Comparison of ENCODE assay signal across 8 cellular contexts in genomic region chr12:119115296-119115905, GRCh38.
DNase-seq lines count a peak whose midpoint lies in the region; ATAC-seq and TF ChIP-seq lines count a peak whose summit lies in the region.
"Had no signal": no experiment of that assay in that cellular context is flagged by ENCODE, and none has a peak within 500 bp of the region (broad histone marks: within the 10 kb centered on the region; RNA-seq: fewer than 3 reads in every experiment).

No MANE protein-coding gene starts in this region.

- in situ Hi-C loops in T47D (cut with HindIII; ENCODE audit: low pct_unique_long_range_greater_than_20kb, low sequenced_read_pairs) = no loop called here

- DNase-seq in DMS 273 (lab: John Stamatoyannopoulos, UW; ENCODE audit: unreplicated experiment) (peak; percentile 72), GM23338 (ENCODE audit: low spot score) (peak; percentile 84), NCI-H748 (lab: John Stamatoyannopoulos, UW; ENCODE audit: unreplicated experiment) (peak; percentile 69), T47D (ENCODE audit: low read depth in 1 of 2, low spot score in 1 of 2) (peak; percentile 67 to 76), kidney epithelial cell (ENCODE audit: low read depth) (no peak), type B pancreatic cell (ENCODE audit: extremely low spot score, unreplicated experiment) (no peak)

- no peak overlapping the region for H3K27ac Mint-ChIP-seq in GM23338
- H3K27ac Mint-ChIP-seq in type B pancreatic cell = no peak overlapping the region

- H3K4me3 Mint-ChIP-seq in GM23338 (no peak overlapping the region), type B pancreatic cell (no peak overlapping the region)

- H3K27ac ChIP-seq in GM23338 (ENCODE audit: low read depth) = no peak overlapping the region
- H3K27ac ChIP-seq: skin epidermis had no signal

- no peaks in the 10 kb centered on the region for H4K20me1 ChIP-seq in GM23338 (replicated peaks; ENCODE audit: insufficient read depth)

- H3K9me3 Mint-ChIP-seq in GM23338 = peaks cover 12% of the 10 kb centered on the region
- H3K9me3 Mint-ChIP-seq in type B pancreatic cell = peaks cover 5% of the 10 kb centered on the region

- peaks cover 17% of the 10 kb centered on the region for H3K36me3 Mint-ChIP-seq in GM23338 (ENCODE audit: low read depth)
- H3K36me3 Mint-ChIP-seq in type B pancreatic cell = peaks cover 4% of the 10 kb centered on the region

- H3K27me3 Mint-ChIP-seq in GM23338 (ENCODE audit: insufficient read depth, low read depth, poor library complexity) (peaks cover 6% of the 10 kb centered on the region), type B pancreatic cell (peaks cover 8% of the 10 kb centered on the region)

- H3K4me3 ChIP-seq in GM23338 (no peak overlapping the region), kidney epithelial cell (ENCODE audit: low read depth, low read length) (no peak overlapping the region)
- H3K4me3 ChIP-seq: skin epidermis had no signal

- H3F3A ChIP-seq in GM23338 (replicated peaks; ENCODE audit: low read depth) = no peaks in the 10 kb centered on the region

- peak; percentile 85 to 89 for TF ChIP-seq CTCF in GM23338 (conservative IDR thresholded peaks at IDR 0.05; ENCODE audit: low read depth in 2 of 2)
- TF ChIP-seq CTCF in kidney epithelial cell (IDR thresholded peaks at IDR 0.05; ENCODE audit: insufficient read depth, low read length, poor library complexity, severe bottlenecking) = peak; percentile 81
- TF ChIP-seq CTCF in type B pancreatic cell (conservative IDR thresholded peaks at IDR 0.05) = peak; percentile 95

- ATAC-seq in GM23338 = peak; percentile 88
- no peak for ATAC-seq in HG03139 (IDR thresholded peaks at IDR 0.05; ENCODE audit: unreplicated experiment)

- H2AFZ ChIP-seq in GM23338 = no peak overlapping the region

- no peaks in the 10 kb centered on the region for H3K36me3 ChIP-seq in GM23338 (ENCODE audit: insufficient read depth)
- H3K36me3 ChIP-seq in kidney epithelial cell (ENCODE audit: control insufficient read depth, insufficient read depth, low read length) = no peaks in the 10 kb centered on the region

- H3K9me2 ChIP-seq in GM23338 (ENCODE audit: insufficient read depth) = no peaks in the 10 kb centered on the region

- H3K4me1 Mint-ChIP-seq in GM23338 (peaks cover 16% of the 10 kb centered on the region), type B pancreatic cell (ENCODE audit: unreplicated experiment) (no peaks in the 10 kb centered on the region)

- no peaks in the 10 kb centered on the region for H3K79me2 ChIP-seq in GM23338 (replicated peaks; ENCODE audit: insufficient read depth)

- no peak overlapping the region for H3K4me2 ChIP-seq in GM23338

- no peaks in the 10 kb centered on the region for H3K4me1 ChIP-seq in GM23338 (ENCODE audit: insufficient read depth)

- H3K27me3 ChIP-seq in GM23338 (ENCODE audit: insufficient read depth) (no peaks in the 10 kb centered on the region), kidney epithelial cell (ENCODE audit: control insufficient read depth, insufficient read depth, low read length) (no peaks in the 10 kb centered on the region)

TF ChIP-seq in GM23338, 12 proteins besides CTCF, POLR2A, EP300 and RAD21:
- TF ChIP-seq EZH2 (IDR thresholded peaks at IDR 0.05; ENCODE audit: low read depth, unreplicated experiment) (no peak), ZNF331 (CRISPR knock-in tag; IDR thresholded peaks at IDR 0.05; ENCODE audit: low read depth) (peak; percentile 36; the same call in 1 of the 2 replicates)
TF ChIP-seq in GM23338: peak in this region for 1.

Comparison
In these comparisons a context has a peak if more than half of its experiments do, and no peak if none do; other contexts are left out.
1. DNase-seq: peak in DMS 273 (single experiment), GM23338 (single experiment), NCI-H748 (single experiment) and T47D (2 of 2); none in kidney epithelial cell (single experiment) and type B pancreatic cell (single experiment).
2. Peak in every context shown above with its lines, with median percentiles within 50 percentile points of each other: CTCF ChIP-seq.